Comparison of ENCODE assay signal across 27 cellular contexts in the genomic region with DNA sequence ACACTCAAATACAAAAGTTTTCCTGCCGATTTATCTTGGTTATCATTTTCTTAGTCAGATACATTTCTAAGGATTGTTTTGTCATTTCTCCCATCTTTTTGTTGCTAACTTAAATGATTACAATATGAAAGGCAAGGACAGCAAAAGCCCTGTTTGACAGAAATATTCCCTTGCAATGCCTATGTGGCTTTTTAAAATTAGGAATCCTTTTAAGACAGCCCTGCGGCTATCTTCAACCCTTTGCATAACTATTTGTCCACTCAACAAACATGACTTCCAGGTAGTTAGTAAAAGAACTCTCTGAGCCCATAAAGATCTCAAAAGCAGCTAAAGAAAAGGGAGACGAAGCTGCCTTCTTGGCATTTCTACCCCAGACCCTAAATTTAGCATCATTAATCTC.
"Had no signal": no experiment of that assay in that cellular context is flagged by ENCODE, and none has a peak within 500 bp of the region (broad histone marks: within the 10 kb centered on the region; RNA-seq: fewer than 3 reads in every experiment).

No MANE protein-coding gene starts in this region.

- FAIRE-seq: colon, endometrium, endothelial cell of umbilical vein, frontal cortex had no signal

- H3K27me3 ChIP-seq: colonic mucosa, dorsolateral prefrontal cortex, esophagus muscularis mucosa, esophagus squamous epithelium, foreskin keratinocyte, gastrocnemius medialis, gastroesophageal sphincter, heart left ventricle, heart right ventricle had no signal

- H3K9me3 ChIP-seq: colonic mucosa, esophagus muscularis mucosa, esophagus squamous epithelium, gastrocnemius medialis, gastroesophageal sphincter had no signal

- DNase-seq: colonic mucosa; cortex of kidney; dermis blood vessel endothelial cell; dorsolateral prefrontal cortex; effector CD4-positive, alpha-beta T cell; effector CD8-positive, alpha-beta T cell; effector memory CD4-positive, alpha-beta T cell; effector memory CD8-positive, alpha-beta T cell; endodermal cell; erythroblast; esophagus squamous epithelium; foreskin fibroblast; foreskin keratinocyte; foreskin melanocyte; gastrocnemius medialis; glutamatergic neuron; head of caudate nucleus; heart left ventricle; heart right ventricle had no signal

- H3K4me3 ChIP-seq: colonic mucosa, coronary artery, dorsolateral prefrontal cortex, esophagus muscularis mucosa, esophagus squamous epithelium, gastrocnemius medialis, gastroesophageal sphincter, heart left ventricle, heart right ventricle had no signal

- H3K4me1 ChIP-seq: colonic mucosa, esophagus muscularis mucosa, esophagus squamous epithelium, foreskin keratinocyte, gastrocnemius medialis, gastroesophageal sphincter, heart left ventricle, heart right ventricle had no signal

- H3K27ac ChIP-seq: colonic mucosa, coronary artery, dorsolateral prefrontal cortex, epithelial cell of prostate, esophagus muscularis mucosa, esophagus squamous epithelium, foreskin keratinocyte, gastrocnemius medialis, gastroesophageal sphincter, heart left ventricle, heart right ventricle had no signal

- H3K36me3 ChIP-seq: colonic mucosa, esophagus muscularis mucosa, esophagus squamous epithelium, gastrocnemius medialis, gastroesophageal sphincter, heart left ventricle, heart right ventricle had no signal
